ENCODE assay signal across 19 cellular contexts in the genomic region with DNA sequence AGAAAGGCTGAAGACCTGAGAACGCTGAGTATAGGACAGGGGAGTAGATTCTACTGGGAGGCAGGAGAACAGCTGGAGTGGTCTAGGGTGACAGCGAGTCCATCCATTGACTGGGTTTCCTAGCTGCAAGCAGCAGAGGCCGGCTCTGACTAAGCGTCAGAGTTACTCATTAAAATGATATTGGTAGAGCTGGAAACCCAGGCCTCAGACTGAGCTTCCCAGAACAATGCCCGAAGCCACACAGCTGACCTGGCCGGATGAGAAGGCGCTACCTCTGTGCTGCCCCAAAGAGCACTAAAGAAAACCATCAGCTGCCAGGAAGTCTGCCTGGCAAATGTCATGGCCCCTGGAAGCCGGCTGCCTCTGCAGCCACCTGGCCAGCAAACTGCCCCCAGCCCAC.
A peak's percentile ranks its signal among the peaks of the same experiment; 100 is the strongest.
DNase-seq lines count a peak whose midpoint lies in the region; ATAC-seq and TF ChIP-seq lines count a peak whose summit lies in the region.
"Had no signal": no experiment of that assay in that cellular context is flagged by ENCODE, and none has a peak within 500 bp of the region (broad histone marks: within the 10 kb centered on the region; RNA-seq: fewer than 3 reads in every experiment).

No MANE protein-coding gene starts in this region.

- H3K36me3 ChIP-seq in RWPE2 (ENCODE audit: low read depth) (no peaks in the 10 kb centered on the region), aorta (ENCODE audit: control insufficient read depth in 1 of 2, insufficient read depth in 2 of 2, low read length in 1 of 2) (no peaks in the 10 kb centered on the region)
- H3K36me3 ChIP-seq: HAP-1 had no signal

- H3K27ac Mint-ChIP-seq in neural crest cell (ENCODE audit: unreplicated experiment) (peak overlapping the region; percentile 12), progenitor cell of endocrine pancreas (no peak overlapping the region)

- WGBS in aorta, 2 donors: 85 to 89% methylated on average over 8 of the region's 8 CpGs

- peak overlapping the region; percentile 59 for H3K27ac ChIP-seq in RWPE2 (ENCODE audit: poor library complexity, severe bottlenecking)
- H3K27ac ChIP-seq in foreskin keratinocyte: peak overlapping the region; percentile 38
- H3K27ac ChIP-seq in aorta (ENCODE audit: low read depth in 1 of 2, low read length in 2 of 2): no peak overlapping the region
- H3K27ac ChIP-seq: SK-N-MC had no signal

- ATAC-seq in RWPE2 (ENCODE audit: low read depth) (peak; percentile 49), foreskin keratinocyte (peak; percentile 3), aorta (ENCODE audit: low FRiP score) (peak; percentile 19), left lobe of liver (no peak)

- H3K4me3 ChIP-seq in RWPE2 (ENCODE audit: severe bottlenecking): no peak overlapping the region
- H3K4me3 ChIP-seq in aorta (ENCODE audit: low read length in 2 of 2): no peak overlapping the region
- H3K4me3 ChIP-seq: HAP-1, SK-N-MC had no signal

- intact Hi-C loops in aorta (cut with DNase I): no loop called here

- no peaks in the 10 kb centered on the region for H3K9me3 Mint-ChIP-seq in neural crest cell
- H3K9me3 Mint-ChIP-seq in progenitor cell of endocrine pancreas (ENCODE audit: low read depth): peaks cover 5% of the 10 kb centered on the region

- H3K4me1 ChIP-seq in RWPE2 (ENCODE audit: insufficient read depth, poor library complexity, severe bottlenecking): peaks cover 27% of the 10 kb centered on the region
- H3K4me1 ChIP-seq in foreskin keratinocyte: peaks cover 9% of the 10 kb centered on the region
- no peaks in the 10 kb centered on the region for H3K4me1 ChIP-seq in aorta (ENCODE audit: control insufficient read depth in 1 of 2, insufficient read depth in 2 of 2, low read length in 2 of 2)
- H3K4me1 ChIP-seq: Caco-2, HAP-1 had no signal

- no peak overlapping the region for H3K4me3 Mint-ChIP-seq in neural crest cell
- H3K4me3 Mint-ChIP-seq in progenitor cell of endocrine pancreas (ENCODE audit: low read depth): no peak overlapping the region
- H3K4me3 Mint-ChIP-seq: CD4-positive, alpha-beta T cell had no signal

- DNase-seq in RWPE2 (ENCODE audit: low spot score) (no peak), foreskin keratinocyte (no peak), neural crest cell (ENCODE audit: low read depth, low spot score) (no peak), aorta (no peak), left lobe of liver (ENCODE audit: low spot score) (no peak), progenitor cell of endocrine pancreas (ENCODE audit: low spot score, unreplicated experiment) (no peak), ecto neural progenitor cell (ENCODE audit: low spot score) (no peak)
- DNase-seq: Caco-2; CD4-positive, alpha-beta T cell; DND-41; KG1; NCI-H1105; NCI-H1694; NCI-H2081 treated with DMSO at 0.1 percent for 48 hours; NCI-H446 treated with DMSO at 0.1 percent for 48 hours; NCI-H526 treated with DMSO at 0.1 percent for 48 hours; SHP77 treated with DMSO at 0.1 percent for 48 hours had no signal

- H3K4me1 Mint-ChIP-seq in neural crest cell (peaks cover 50% of the 10 kb centered on the region), progenitor cell of endocrine pancreas (ENCODE audit: low read depth) (no peaks in the 10 kb centered on the region)

- TF ChIP-seq CTCF in RWPE2 (IDR thresholded peaks at IDR 0.05; ENCODE audit: poor library complexity, severe bottlenecking) (no peak), foreskin keratinocyte (conservative IDR thresholded peaks at IDR 0.05) (no peak), neural crest cell (conservative IDR thresholded peaks at IDR 0.05) (no peak), progenitor cell of endocrine pancreas (IDR thresholded peaks at IDR 0.05; ENCODE audit: unreplicated experiment) (no peak)

- H3K9me3 ChIP-seq in RWPE2 (ENCODE audit: severe bottlenecking) (no peaks in the 10 kb centered on the region), aorta (ENCODE audit: control insufficient read depth, low read length) (no peaks in the 10 kb centered on the region)
- H3K9me3 ChIP-seq: HAP-1 had no signal

- no peaks in the 10 kb centered on the region for H3K27me3 ChIP-seq in RWPE2 (ENCODE audit: insufficient read depth, poor library complexity, severe bottlenecking)
- H3K27me3 ChIP-seq in foreskin keratinocyte: no peaks in the 10 kb centered on the region
- peaks cover 0 to 4% of the 10 kb centered on the region in 2 donors for H3K27me3 ChIP-seq in aorta (ENCODE audit: control insufficient read depth in 1 of 2, insufficient read depth in 2 of 2, low read length in 1 of 2)

- H3K36me3 Mint-ChIP-seq in neural crest cell (ENCODE audit: low read depth): no peaks in the 10 kb centered on the region
- H3K36me3 Mint-ChIP-seq in progenitor cell of endocrine pancreas (ENCODE audit: insufficient read depth): no peaks in the 10 kb centered on the region

- H3K27me3 Mint-ChIP-seq in neural crest cell (ENCODE audit: low read depth) (no peaks in the 10 kb centered on the region), progenitor cell of endocrine pancreas (peaks cover 94% of the 10 kb centered on the region)
- H3K27me3 Mint-ChIP-seq: CD4-positive, alpha-beta T cell had no signal

Comparison
In these comparisons a context has a peak if more than half of its experiments do, and no peak if none do; other contexts are left out.
1. H3K27ac ChIP-seq: peak in RWPE2 (single experiment) and foreskin keratinocyte (single experiment); none in aorta (0 of 2).